In the genomic region with DNA sequence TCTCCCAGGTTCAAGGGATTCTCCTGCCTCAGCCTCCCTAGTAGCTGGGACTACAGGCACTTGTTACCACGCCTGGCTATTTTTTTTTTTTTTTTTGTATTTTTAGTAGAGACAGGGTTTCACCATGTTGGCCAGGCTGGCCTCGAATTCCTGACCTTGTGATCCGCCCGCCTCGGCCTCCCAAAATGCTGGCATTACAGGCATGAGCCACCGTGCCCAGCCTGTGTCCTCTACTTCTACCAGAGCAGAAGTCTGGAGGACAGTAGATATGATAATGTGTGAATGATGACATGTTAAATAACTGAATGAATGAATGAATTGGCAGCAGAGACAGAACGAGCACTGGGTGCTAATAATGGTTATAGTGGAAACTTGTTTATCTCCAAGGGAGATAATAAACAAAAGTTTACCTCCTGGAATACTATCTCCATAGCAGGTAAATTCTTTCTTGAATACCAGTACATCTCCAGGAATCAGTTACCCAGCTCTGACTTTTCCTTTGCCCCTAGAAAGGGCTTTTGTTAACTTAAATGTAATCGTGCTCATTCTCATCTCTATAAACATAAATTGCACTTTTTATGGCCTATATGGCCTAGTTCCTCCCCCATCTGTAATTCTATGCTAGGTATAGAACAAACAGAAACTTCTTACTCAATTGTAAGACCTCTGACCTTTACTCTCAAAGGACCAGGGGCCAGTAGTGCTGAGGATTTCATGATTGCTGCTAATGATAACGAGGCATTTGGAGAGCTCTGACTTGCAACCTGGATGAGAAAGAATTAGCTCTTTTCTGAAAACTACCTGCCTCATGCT, we compare ENCODE assay signal across 1 cellular context.
TF ChIP-seq lines count a peak whose summit lies in the region.

No MANE protein-coding gene starts in this region.

TF ChIP-seq in HepG2, 621 proteins besides CTCF, POLR2A, EP300 and RAD21 (continued from another document and continues in another):
- TF ChIP-seq, protein P1, sequence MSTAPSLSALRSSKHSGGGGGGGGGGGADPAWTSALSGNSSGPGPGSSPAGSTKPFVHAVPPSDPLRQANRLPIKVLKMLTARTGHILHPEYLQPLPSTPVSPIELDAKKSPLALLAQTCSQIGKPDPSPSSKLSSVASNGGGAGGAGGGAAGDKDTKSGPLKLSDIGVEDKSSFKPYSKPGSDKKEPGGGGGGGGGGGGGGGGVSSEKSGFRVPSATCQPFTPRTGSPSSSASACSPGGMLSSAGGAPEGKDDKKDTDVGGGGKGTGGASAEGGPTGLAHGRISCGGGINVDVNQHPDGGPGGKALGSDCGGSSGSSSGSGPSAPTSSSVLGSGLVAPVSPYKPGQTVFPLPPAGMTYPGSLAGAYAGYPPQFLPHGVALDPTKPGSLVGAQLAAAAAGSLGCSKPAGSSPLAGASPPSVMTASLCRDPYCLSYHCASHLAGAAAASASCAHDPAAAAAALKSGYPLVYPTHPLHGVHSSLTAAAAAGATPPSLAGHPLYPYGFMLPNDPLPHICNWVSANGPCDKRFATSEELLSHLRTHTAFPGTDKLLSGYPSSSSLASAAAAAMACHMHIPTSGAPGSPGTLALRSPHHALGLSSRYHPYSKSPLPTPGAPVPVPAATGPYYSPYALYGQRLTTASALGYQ (CRISPR knock-in tag; IDR thresholded peaks at IDR 0.05), result no peak
- no peak for TF ChIP-seq ZNF333 (CRISPR knock-in tag; IDR thresholded peaks at IDR 0.05; ENCODE audit: borderline replicate concordance)
- no peak for TF ChIP-seq ZNF432 (CRISPR knock-in tag; IDR thresholded peaks at IDR 0.05; ENCODE audit: borderline replicate concordance)
- no peak for TF ChIP-seq POGZ (CRISPR knock-in tag; IDR thresholded peaks at IDR 0.05)
- no peak for TF ChIP-seq NFATC3 (CRISPR knock-in tag; IDR thresholded peaks at IDR 0.05)
- TF ChIP-seq, protein P2, sequence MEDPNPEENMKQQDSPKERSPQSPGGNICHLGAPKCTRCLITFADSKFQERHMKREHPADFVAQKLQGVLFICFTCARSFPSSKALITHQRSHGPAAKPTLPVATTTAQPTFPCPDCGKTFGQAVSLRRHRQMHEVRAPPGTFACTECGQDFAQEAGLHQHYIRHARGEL (CRISPR knock-in tag; IDR thresholded peaks at IDR 0.05), result no peak
- no peak for TF ChIP-seq TOPORS (CRISPR knock-in tag; IDR thresholded peaks at IDR 0.05)
- no peak for TF ChIP-seq ARHGAP35 (CRISPR knock-in tag; IDR thresholded peaks at IDR 0.05; ENCODE audit: borderline replicate concordance)
- no peak for TF ChIP-seq HMG20B (CRISPR knock-in tag; conservative IDR thresholded peaks at IDR 0.05)
- TF ChIP-seq SIX4 (CRISPR knock-in tag; IDR thresholded peaks at IDR 0.05), result peak; percentile 69; the same call in 1 of the 2 replicates
- peak; percentile 81 for TF ChIP-seq NR2F2 (IDR thresholded peaks at IDR 0.05; ENCODE audit: borderline replicate concordance, low read depth)
- TF ChIP-seq SRSF4 (IDR thresholded peaks at IDR 0.05; ENCODE audit: low read depth, low read length, poor library complexity, severe bottlenecking), result no peak
- TF ChIP-seq, protein P3, sequence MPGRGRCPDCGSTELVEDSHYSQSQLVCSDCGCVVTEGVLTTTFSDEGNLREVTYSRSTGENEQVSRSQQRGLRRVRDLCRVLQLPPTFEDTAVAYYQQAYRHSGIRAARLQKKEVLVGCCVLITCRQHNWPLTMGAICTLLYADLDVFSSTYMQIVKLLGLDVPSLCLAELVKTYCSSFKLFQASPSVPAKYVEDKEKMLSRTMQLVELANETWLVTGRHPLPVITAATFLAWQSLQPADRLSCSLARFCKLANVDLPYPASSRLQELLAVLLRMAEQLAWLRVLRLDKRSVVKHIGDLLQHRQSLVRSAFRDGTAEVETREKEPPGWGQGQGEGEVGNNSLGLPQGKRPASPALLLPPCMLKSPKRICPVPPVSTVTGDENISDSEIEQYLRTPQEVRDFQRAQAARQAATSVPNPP (CRISPR knock-in tag; IDR thresholded peaks at IDR 0.05), result no peak
- TF ChIP-seq ZC3H4 (CRISPR knock-in tag; IDR thresholded peaks at IDR 0.05; ENCODE audit: borderline replicate concordance), result no peak
- TF ChIP-seq ZSCAN25 (CRISPR knock-in tag; IDR thresholded peaks at IDR 0.05), result no peak
- no peak for TF ChIP-seq ZSCAN29 (CRISPR knock-in tag; conservative IDR thresholded peaks at IDR 0.05)
- no peak for TF ChIP-seq NPAS2 (CRISPR knock-in tag; IDR thresholded peaks at IDR 0.05; ENCODE audit: borderline replicate concordance)
- TF ChIP-seq TEAD2 (CRISPR knock-in tag; IDR thresholded peaks at IDR 0.05), result no peak
- no peak for TF ChIP-seq IKZF4 (CRISPR knock-in tag; IDR thresholded peaks at IDR 0.05; ENCODE audit: borderline replicate concordance, low read depth, not compliant biosample characterization)
- TF ChIP-seq SUZ12 (IDR thresholded peaks at IDR 0.05; ENCODE audit: low read depth, low read length), result no peak
- TF ChIP-seq NR2F6 (IDR thresholded peaks at IDR 0.05), result peak; percentile 92
- peak; percentile 91 for TF ChIP-seq NR2F6 (CRISPR knock-in tag; IDR thresholded peaks at IDR 0.05)
- TF ChIP-seq, protein P4, sequence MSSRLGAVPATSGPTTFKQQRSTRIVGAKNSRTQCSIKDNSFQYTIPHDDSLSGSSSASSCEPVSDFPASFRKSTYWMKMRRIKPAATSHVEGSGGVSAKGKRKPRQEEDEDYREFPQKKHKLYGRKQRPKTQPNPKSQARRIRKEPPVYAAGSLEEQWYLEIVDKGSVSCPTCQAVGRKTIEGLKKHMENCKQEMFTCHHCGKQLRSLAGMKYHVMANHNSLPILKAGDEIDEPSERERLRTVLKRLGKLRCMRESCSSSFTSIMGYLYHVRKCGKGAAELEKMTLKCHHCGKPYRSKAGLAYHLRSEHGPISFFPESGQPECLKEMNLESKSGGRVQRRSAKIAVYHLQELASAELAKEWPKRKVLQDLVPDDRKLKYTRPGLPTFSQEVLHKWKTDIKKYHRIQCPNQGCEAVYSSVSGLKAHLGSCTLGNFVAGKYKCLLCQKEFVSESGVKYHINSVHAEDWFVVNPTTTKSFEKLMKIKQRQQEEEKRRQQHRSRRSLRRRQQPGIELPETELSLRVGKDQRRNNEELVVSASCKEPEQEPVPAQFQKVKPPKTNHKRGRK (CRISPR knock-in tag; IDR thresholded peaks at IDR 0.05), result no peak
- TF ChIP-seq ZZZ3 (CRISPR knock-in tag; IDR thresholded peaks at IDR 0.05; ENCODE audit: borderline replicate concordance), result no peak
- TF ChIP-seq PRMT3 (CRISPR knock-in tag; IDR thresholded peaks at IDR 0.05; ENCODE audit: borderline replicate concordance, low read depth), result no peak
- TF ChIP-seq REPIN1 (CRISPR knock-in tag; IDR thresholded peaks at IDR 0.05; ENCODE audit: borderline replicate concordance, low read depth), result no peak
- TF ChIP-seq, protein P5, sequence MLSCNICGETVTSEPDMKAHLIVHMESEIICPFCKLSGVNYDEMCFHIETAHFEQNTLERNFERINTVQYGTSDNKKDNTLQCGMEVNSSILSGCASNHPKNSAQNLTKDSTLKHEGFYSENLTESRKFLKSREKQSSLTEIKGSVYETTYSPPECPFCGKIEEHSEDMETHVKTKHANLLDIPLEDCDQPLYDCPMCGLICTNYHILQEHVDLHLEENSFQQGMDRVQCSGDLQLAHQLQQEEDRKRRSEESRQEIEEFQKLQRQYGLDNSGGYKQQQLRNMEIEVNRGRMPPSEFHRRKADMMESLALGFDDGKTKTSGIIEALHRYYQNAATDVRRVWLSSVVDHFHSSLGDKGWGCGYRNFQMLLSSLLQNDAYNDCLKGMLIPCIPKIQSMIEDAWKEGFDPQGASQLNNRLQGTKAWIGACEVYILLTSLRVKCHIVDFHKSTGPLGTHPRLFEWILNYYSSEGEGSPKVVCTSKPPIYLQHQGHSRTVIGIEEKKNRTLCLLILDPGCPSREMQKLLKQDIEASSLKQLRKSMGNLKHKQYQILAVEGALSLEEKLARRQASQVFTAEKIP (CRISPR knock-in tag; IDR thresholded peaks at IDR 0.05; ENCODE audit: borderline replicate concordance), result no peak
- TF ChIP-seq GABPA (IDR thresholded peaks at IDR 0.05; ENCODE audit: low read depth, low read length), result no peak
- no peak for TF ChIP-seq GABPA (CRISPR knock-in tag; IDR thresholded peaks at IDR 0.05; ENCODE audit: low read depth)
- no peak for TF ChIP-seq ZNF382 (CRISPR knock-in tag; IDR thresholded peaks at IDR 0.05; ENCODE audit: borderline replicate concordance)
- peak; percentile 32; the same call in 1 of the 2 replicates for TF ChIP-seq HMG20A (CRISPR knock-in tag; IDR thresholded peaks at IDR 0.05; ENCODE audit: borderline replicate concordance)
- no peak for TF ChIP-seq SP1 (IDR thresholded peaks at IDR 0.05)
- no peak for TF ChIP-seq SP1 (CRISPR knock-in tag; IDR thresholded peaks at IDR 0.05)
- 0 out of 2 replicates have a peak, but pooled peaks have one; percentile 10 for TF ChIP-seq FOXA3 (CRISPR knock-in tag; IDR thresholded peaks at IDR 0.05)
- no peak for TF ChIP-seq ZNF564 (CRISPR knock-in tag; IDR thresholded peaks at IDR 0.05)
- TF ChIP-seq ZNF282 (IDR thresholded peaks at IDR 0.05; ENCODE audit: partially characterized antibody), result no peak
- TF ChIP-seq HNF4G (IDR thresholded peaks at IDR 0.05; ENCODE audit: borderline replicate concordance, low read depth, low read length), result peak; percentile 67; the same call in 1 of the 2 replicates
- TF ChIP-seq HNF4G (CRISPR knock-in tag; IDR thresholded peaks at IDR 0.05; ENCODE audit: borderline replicate concordance, low read depth), result no peak
- TF ChIP-seq SNAI1 (CRISPR knock-in tag; IDR thresholded peaks at IDR 0.05; ENCODE audit: borderline replicate concordance), result no peak
- no peak for TF ChIP-seq RFX3 (CRISPR knock-in tag; IDR thresholded peaks at IDR 0.05)
- no peak for TF ChIP-seq FOXP1 (IDR thresholded peaks at IDR 0.05)
- TF ChIP-seq FOXP1 (CRISPR knock-in tag; IDR thresholded peaks at IDR 0.05), result 0 out of 2 replicates have a peak, but pooled peaks have one; percentile 45
- no peak for TF ChIP-seq GTF3A (CRISPR knock-in tag; conservative IDR thresholded peaks at IDR 0.05)
- TF ChIP-seq, protein P6, sequence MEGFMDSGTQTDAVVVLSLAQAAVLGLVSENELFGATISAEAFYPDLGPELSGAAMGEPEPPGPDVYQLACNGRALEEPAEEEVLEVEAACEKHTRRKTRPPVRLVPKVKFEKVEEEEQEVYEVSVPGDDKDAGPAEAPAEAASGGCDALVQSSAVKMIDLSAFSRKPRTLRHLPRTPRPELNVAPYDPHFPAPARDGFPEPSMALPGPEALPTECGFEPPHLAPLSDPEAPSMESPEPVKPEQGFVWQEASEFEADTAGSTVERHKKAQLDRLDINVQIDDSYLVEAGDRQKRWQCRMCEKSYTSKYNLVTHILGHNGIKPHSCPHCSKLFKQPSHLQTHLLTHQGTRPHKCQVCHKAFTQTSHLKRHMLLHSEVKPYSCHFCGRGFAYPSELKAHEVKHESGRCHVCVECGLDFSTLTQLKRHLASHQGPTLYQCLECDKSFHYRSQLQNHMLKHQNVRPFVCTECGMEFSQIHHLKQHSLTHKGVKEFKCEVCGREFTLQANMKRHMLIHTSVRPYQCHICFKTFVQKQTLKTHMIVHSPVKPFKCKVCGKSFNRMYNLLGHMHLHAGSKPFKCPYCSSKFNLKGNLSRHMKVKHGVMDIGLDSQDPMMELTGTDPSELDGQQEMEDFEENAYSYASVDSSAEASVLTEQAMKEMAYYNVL (CRISPR knock-in tag; IDR thresholded peaks at IDR 0.05; ENCODE audit: borderline replicate concordance), result no peak
- TF ChIP-seq, protein P7, sequence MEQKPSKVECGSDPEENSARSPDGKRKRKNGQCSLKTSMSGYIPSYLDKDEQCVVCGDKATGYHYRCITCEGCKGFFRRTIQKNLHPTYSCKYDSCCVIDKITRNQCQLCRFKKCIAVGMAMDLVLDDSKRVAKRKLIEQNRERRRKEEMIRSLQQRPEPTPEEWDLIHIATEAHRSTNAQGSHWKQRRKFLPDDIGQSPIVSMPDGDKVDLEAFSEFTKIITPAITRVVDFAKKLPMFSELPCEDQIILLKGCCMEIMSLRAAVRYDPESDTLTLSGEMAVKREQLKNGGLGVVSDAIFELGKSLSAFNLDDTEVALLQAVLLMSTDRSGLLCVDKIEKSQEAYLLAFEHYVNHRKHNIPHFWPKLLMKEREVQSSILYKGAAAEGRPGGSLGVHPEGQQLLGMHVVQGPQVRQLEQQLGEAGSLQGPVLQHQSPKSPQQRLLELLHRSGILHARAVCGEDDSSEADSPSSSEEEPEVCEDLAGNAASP (CRISPR knock-in tag; IDR thresholded peaks at IDR 0.05; ENCODE audit: borderline replicate concordance), result no peak
- TF ChIP-seq ZBTB21 (CRISPR knock-in tag; IDR thresholded peaks at IDR 0.05), result no peak
- no peak for TF ChIP-seq ZFAT (CRISPR knock-in tag; conservative IDR thresholded peaks at IDR 0.05)
- no peak for TF ChIP-seq ZFY (CRISPR knock-in tag; IDR thresholded peaks at IDR 0.05)
- TF ChIP-seq SOX5 (CRISPR knock-in tag; IDR thresholded peaks at IDR 0.05; ENCODE audit: borderline replicate concordance), result peak; percentile 42; the same call in 1 of the 2 replicates
- TF ChIP-seq, protein P8, sequence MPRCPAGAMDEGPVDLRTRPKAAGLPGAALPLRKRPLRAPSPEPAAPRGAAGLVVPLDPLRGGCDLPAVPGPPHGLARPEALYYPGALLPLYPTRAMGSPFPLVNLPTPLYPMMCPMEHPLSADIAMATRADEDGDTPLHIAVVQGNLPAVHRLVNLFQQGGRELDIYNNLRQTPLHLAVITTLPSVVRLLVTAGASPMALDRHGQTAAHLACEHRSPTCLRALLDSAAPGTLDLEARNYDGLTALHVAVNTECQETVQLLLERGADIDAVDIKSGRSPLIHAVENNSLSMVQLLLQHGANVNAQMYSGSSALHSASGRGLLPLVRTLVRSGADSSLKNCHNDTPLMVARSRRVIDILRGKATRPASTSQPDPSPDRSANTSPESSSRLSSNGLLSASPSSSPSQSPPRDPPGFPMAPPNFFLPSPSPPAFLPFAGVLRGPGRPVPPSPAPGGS (CRISPR knock-in tag; IDR thresholded peaks at IDR 0.05), result no peak
- TF ChIP-seq NR2C2 (CRISPR knock-in tag; IDR thresholded peaks at IDR 0.05; ENCODE audit: borderline replicate concordance), result peak; percentile 58
- no peak for TF ChIP-seq MAFK (conservative IDR thresholded peaks at IDR 0.05 in 1 of 2, IDR thresholded peaks at IDR 0.05 in 1 of 2; ENCODE audit: low read length in 2 of 2)
- no peak for TF ChIP-seq DR1 (CRISPR knock-in tag; IDR thresholded peaks at IDR 0.05)
- no peak for TF ChIP-seq EEA1 (CRISPR knock-in tag; IDR thresholded peaks at IDR 0.05; ENCODE audit: borderline replicate concordance)
- no peak for TF ChIP-seq PHF5A (CRISPR knock-in tag; IDR thresholded peaks at IDR 0.05; ENCODE audit: low read depth, unreplicated experiment)
- no peak for TF ChIP-seq KDM6A (CRISPR knock-in tag; IDR thresholded peaks at IDR 0.05; ENCODE audit: low read depth)
- TF ChIP-seq, protein P9, sequence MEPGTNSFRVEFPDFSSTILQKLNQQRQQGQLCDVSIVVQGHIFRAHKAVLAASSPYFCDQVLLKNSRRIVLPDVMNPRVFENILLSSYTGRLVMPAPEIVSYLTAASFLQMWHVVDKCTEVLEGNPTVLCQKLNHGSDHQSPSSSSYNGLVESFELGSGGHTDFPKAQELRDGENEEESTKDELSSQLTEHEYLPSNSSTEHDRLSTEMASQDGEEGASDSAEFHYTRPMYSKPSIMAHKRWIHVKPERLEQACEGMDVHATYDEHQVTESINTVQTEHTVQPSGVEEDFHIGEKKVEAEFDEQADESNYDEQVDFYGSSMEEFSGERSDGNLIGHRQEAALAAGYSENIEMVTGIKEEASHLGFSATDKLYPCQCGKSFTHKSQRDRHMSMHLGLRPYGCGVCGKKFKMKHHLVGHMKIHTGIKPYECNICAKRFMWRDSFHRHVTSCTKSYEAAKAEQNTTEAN (CRISPR knock-in tag; conservative IDR thresholded peaks at IDR 0.05), result no peak
- no peak for TF ChIP-seq CENPT (CRISPR knock-in tag; IDR thresholded peaks at IDR 0.05; ENCODE audit: low read depth)
- no peak for TF ChIP-seq BORCS8-MEF2B (CRISPR knock-in tag; IDR thresholded peaks at IDR 0.05)
- no peak for TF ChIP-seq XRCC5 (optimal IDR thresholded peaks at IDR 0.05; ENCODE audit: low read length)
- peak; percentile 39; the same call in 1 of the 2 replicates for TF ChIP-seq CEBPB (IDR thresholded peaks at IDR 0.05; ENCODE audit: borderline replicate concordance, low read depth, low read length)
